13 cellular contexts compared by ENCODE assay signal in genomic region chr12:93813181-93813580, GRCh38.
DNase-seq lines count a peak whose midpoint lies in the region; ATAC-seq and TF ChIP-seq lines count a peak whose summit lies in the region.
"Had no signal": no experiment of that assay in that cellular context is flagged by ENCODE, and none has a peak within 500 bp of the region (broad histone marks: within the 10 kb centered on the region; RNA-seq: fewer than 3 reads in every experiment).

No MANE protein-coding gene starts in this region.

- H3K36me3 ChIP-seq in thyroid gland = no peaks in the 10 kb centered on the region

- H3K27ac ChIP-seq in adipose tissue (ENCODE audit: low read depth, low read length) = peak overlapping the region; percentile 91
- peak overlapping the region; percentile 89 to 99 (median 98) for H3K27ac ChIP-seq in thyroid gland

- no peaks in the 10 kb centered on the region for H3K27me3 Mint-ChIP-seq in nephron (ENCODE audit: low read depth)
- H3K27me3 Mint-ChIP-seq in activated naive CD8-positive, alpha-beta T cell treated with anti-CD3 and anti-CD28 coated beads for 36 hours = no peaks in the 10 kb centered on the region
- H3K27me3 Mint-ChIP-seq: effector memory CD8-positive, alpha-beta T cell had no signal

- no peak for TF ChIP-seq CTCF in fibroblast of pulmonary artery (IDR thresholded peaks at IDR 0.05; ENCODE audit: low read length, missing control alignments)
- no peak for TF ChIP-seq CTCF in nephron (IDR thresholded peaks at IDR 0.05; ENCODE audit: unreplicated experiment in 3 of 3)
- no peak for TF ChIP-seq CTCF in thyroid gland (IDR thresholded peaks at IDR 0.05)

- ATAC-seq in GM18868 (IDR thresholded peaks at IDR 0.05; ENCODE audit: unreplicated experiment) (no peak), GM21423 (IDR thresholded peaks at IDR 0.05; ENCODE audit: unreplicated experiment) (no peak), HG03469 (IDR thresholded peaks at IDR 0.05; ENCODE audit: unreplicated experiment) (no peak)
- ATAC-seq: effector memory CD8-positive, alpha-beta T cell had no signal

- 16 to 42% (median 37%) methylated on average over 3 of the region's 3 CpGs for WGBS in adipose tissue, 3 donors
- 26 to 28% methylated on average over 3 of the region's 3 CpGs for WGBS in thyroid gland, 2 donors

- no peaks in the 10 kb centered on the region for H3K9me3 ChIP-seq in thyroid gland
- H3K9me3 ChIP-seq: mucosa of descending colon had no signal

- TF ChIP-seq POLR2A in thyroid gland (IDR thresholded peaks at IDR 0.05) = peak in 1 of 2 donors; percentile 22

- intact Hi-C loops in thyroid gland (cut with DNase I) = no loop called here

- H3K4me1 ChIP-seq in thyroid gland = peaks cover 73 to 76% of the 10 kb centered on the region in 2 donors

- no peaks in the 10 kb centered on the region for H3K36me3 Mint-ChIP-seq in nephron (ENCODE audit: low read depth)
- no peaks in the 10 kb centered on the region for H3K36me3 Mint-ChIP-seq in activated naive CD8-positive, alpha-beta T cell treated with anti-CD3 and anti-CD28 coated beads for 36 hours
- H3K36me3 Mint-ChIP-seq: CD14-positive monocyte had no signal

- no peaks in the 10 kb centered on the region for H3K27me3 ChIP-seq in thyroid gland

- peak overlapping the region; percentile 46 to 85 (median 74) for H3K27ac Mint-ChIP-seq in nephron
- no peak overlapping the region for H3K27ac Mint-ChIP-seq in activated naive CD8-positive, alpha-beta T cell treated with anti-CD3 and anti-CD28 coated beads for 36 hours
- H3K27ac Mint-ChIP-seq: effector memory CD8-positive, alpha-beta T cell had no signal

- no peaks in the 10 kb centered on the region for H3K9me3 Mint-ChIP-seq in nephron
- H3K9me3 Mint-ChIP-seq in activated naive CD8-positive, alpha-beta T cell treated with anti-CD3 and anti-CD28 coated beads for 36 hours = no peaks in the 10 kb centered on the region
- H3K9me3 Mint-ChIP-seq: effector memory CD8-positive, alpha-beta T cell had no signal

- H3K4me3 ChIP-seq in fibroblast of pulmonary artery (replicated peaks; ENCODE audit: low read depth, low read length) = no peak overlapping the region
- no peak overlapping the region for H3K4me3 ChIP-seq in thyroid gland (replicated peaks in 1 of 3)
- H3K4me3 ChIP-seq: mucosa of descending colon had no signal

- DNase-seq in fibroblast of pulmonary artery (ENCODE audit: low read depth) = peak; percentile 94
- DNase-seq in thyroid gland = no peak
- no peak for DNase-seq in activated naive CD8-positive, alpha-beta T cell treated with anti-CD3 and anti-CD28 coated beads for 36 hours
- DNase-seq: effector memory CD8-positive, alpha-beta T cell; mucosa of descending colon; NCI-H1930; NCI-H774 had no signal

- H3K4me3 Mint-ChIP-seq in nephron = no peak overlapping the region
- no peak overlapping the region for H3K4me3 Mint-ChIP-seq in activated naive CD8-positive, alpha-beta T cell treated with anti-CD3 and anti-CD28 coated beads for 36 hours
- H3K4me3 Mint-ChIP-seq: CD14-positive monocyte; effector memory CD8-positive, alpha-beta T cell had no signal

- peaks cover 54% of the 10 kb centered on the region for H3K4me1 Mint-ChIP-seq in nephron
- H3K4me1 Mint-ChIP-seq in activated naive CD8-positive, alpha-beta T cell treated with anti-CD3 and anti-CD28 coated beads for 36 hours = no peaks in the 10 kb centered on the region
